ENCODE assay signal across 13 cellular contexts in the genomic region with DNA sequence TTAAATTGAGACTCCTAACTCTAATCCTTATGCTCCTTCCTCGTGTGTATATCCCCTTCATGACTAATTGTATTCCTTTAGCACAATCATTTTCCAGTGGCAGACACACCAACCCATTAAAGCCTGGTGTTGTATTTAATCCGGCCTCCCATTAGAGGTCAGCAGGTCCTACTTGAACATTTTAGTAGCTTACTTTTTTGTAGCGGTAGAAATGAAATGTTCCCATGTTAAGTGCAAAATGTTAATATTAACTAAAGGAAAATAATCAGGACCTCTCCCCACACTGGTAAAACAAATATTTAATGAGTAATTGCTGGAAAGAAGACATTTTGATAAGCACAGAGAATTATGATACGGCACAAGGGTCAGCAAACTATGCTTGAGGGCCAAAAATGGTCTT. TPM values are rescaled to one million over a fixed set of nuclear protein-coding genes. Genes with fewer than 3 reads are reported as not detected.
DNase-seq lines count a peak whose midpoint lies in the region; ATAC-seq, FAIRE-seq and TF ChIP-seq lines count a peak whose summit lies in the region.
"Had no signal": no experiment of that assay in that cellular context is flagged by ENCODE, and none has a peak within 500 bp of the region (broad histone marks: within the 10 kb centered on the region; RNA-seq: fewer than 3 reads in every experiment).

No MANE protein-coding gene starts in this region.

- H3K4me2 ChIP-seq in astrocyte (ENCODE audit: low read length) (no peak overlapping the region), HepG2 (ENCODE audit: low read depth, low read length) (peak overlapping the region; percentile 43)

- CTCF ChIA-PET in activated naive CD4-positive, alpha-beta T cell treated with anti-CD3 and anti-CD28 coated beads, Interleukin-2, amount 10 ng/mL, durations not matched to agents 7 days and 5 days (lab: Charles Lee): no interaction called here
- CTCF ChIA-PET in HepG2 (lab: Yijun Ruan, JAX; ENCODE audit: low intra/inter-chr PET ratio, low total read pairs): no interaction called here

- no peaks in the 10 kb centered on the region for H3K9me3 Mint-ChIP-seq in activated naive CD4-positive, alpha-beta T cell treated with anti-CD3 and anti-CD28 coated beads, Interleukin-2, amount 50 U/mL, for 24 hours
- H3K9me3 Mint-ChIP-seq in activated naive CD4-positive, alpha-beta T cell treated with anti-CD3 and anti-CD28 coated beads, Interleukin-2, amount 10 ng/mL, durations not matched to agents 7 days and 5 days: no peaks in the 10 kb centered on the region
- H3K9me3 Mint-ChIP-seq in astrocyte (ENCODE audit: unreplicated experiment): no peaks in the 10 kb centered on the region
- H3K9me3 Mint-ChIP-seq in type B pancreatic cell: no peaks in the 10 kb centered on the region

- H3K4me1 ChIP-seq in astrocyte (ENCODE audit: insufficient read depth, low read length) (peaks cover 12% of the 10 kb centered on the region), HepG2 (ENCODE audit: insufficient read depth, low read length) (peaks cover 43% of the 10 kb centered on the region)

- H3K9ac ChIP-seq in astrocyte (ENCODE audit: low read length) (no peak overlapping the region), HepG2 (ENCODE audit: insufficient read depth, low read depth, low read length) (no peak overlapping the region)

- H3K27me3 ChIP-seq in astrocyte (ENCODE audit: insufficient read depth, low read length) (no peaks in the 10 kb centered on the region), HepG2 (ENCODE audit: control insufficient read depth in 1 of 2, insufficient read depth in 2 of 2, low read length in 2 of 2) (no peaks in the 10 kb centered on the region; a peak in 1 of 5 replicates)
- H3K27me3 ChIP-seq: heart right ventricle, MG63, SJSA1 had no signal

- peaks cover 5% of the 10 kb centered on the region for H3K36me3 Mint-ChIP-seq in activated naive CD4-positive, alpha-beta T cell treated with anti-CD3 and anti-CD28 coated beads, Interleukin-2, amount 50 U/mL, for 24 hours
- H3K36me3 Mint-ChIP-seq in activated naive CD4-positive, alpha-beta T cell treated with anti-CD3 and anti-CD28 coated beads, Interleukin-2, amount 10 ng/mL, durations not matched to agents 7 days and 5 days: peaks cover 10% of the 10 kb centered on the region
- peaks cover 6% of the 10 kb centered on the region for H3K36me3 Mint-ChIP-seq in astrocyte (ENCODE audit: low read depth, unreplicated experiment)
- peaks cover 9% of the 10 kb centered on the region for H3K36me3 Mint-ChIP-seq in type B pancreatic cell

- peaks cover 62% of the 10 kb centered on the region for H4K20me1 ChIP-seq in astrocyte (ENCODE audit: insufficient read depth, low read length)
- H4K20me1 ChIP-seq in HepG2 (ENCODE audit: insufficient read depth, low read length): peaks cover 7% of the 10 kb centered on the region

- no peak for TF ChIP-seq CTCF in astrocyte (IDR thresholded peaks at IDR 0.05; ENCODE audit: insufficient read depth, low read depth, low read length)
- no peak for TF ChIP-seq CTCF in HepG2 (CRISPR knock-in tag; IDR thresholded peaks at IDR 0.05)
- no peak for TF ChIP-seq CTCF in type B pancreatic cell (conservative IDR thresholded peaks at IDR 0.05)

- H3K4me3 ChIP-seq in astrocyte (ENCODE audit: insufficient read depth, low read depth, low read length): no peak overlapping the region
- H3K4me3 ChIP-seq in HepG2 (replicated peaks in 1 of 3; ENCODE audit: insufficient read depth in 1 of 3, low read depth in 2 of 3, low read length in 3 of 3): peak overlapping the region; percentile 3 to 68 (median 9); a peak in 1 of 6 replicates
- H3K4me3 ChIP-seq: heart right ventricle, MG63, SJSA1 had no signal

- H3K27ac ChIP-seq in astrocyte (ENCODE audit: low read depth, low read length) (no peak overlapping the region), HepG2 (ENCODE audit: extremely low read length, insufficient read depth, low read length) (no peak overlapping the region)
- H3K27ac ChIP-seq: heart right ventricle, SJSA1 had no signal

- H3K27ac Mint-ChIP-seq in activated naive CD4-positive, alpha-beta T cell treated with anti-CD3 and anti-CD28 coated beads, Interleukin-2, amount 50 U/mL, for 24 hours: no peak overlapping the region
- H3K27ac Mint-ChIP-seq in activated naive CD4-positive, alpha-beta T cell treated with anti-CD3 and anti-CD28 coated beads, Interleukin-2, amount 10 ng/mL, durations not matched to agents 7 days and 5 days: no peak overlapping the region
- H3K27ac Mint-ChIP-seq in astrocyte (ENCODE audit: unreplicated experiment): no peak overlapping the region
- H3K27ac Mint-ChIP-seq in type B pancreatic cell: peak overlapping the region; percentile 41

- H3K4me3 Mint-ChIP-seq in activated naive CD4-positive, alpha-beta T cell treated with anti-CD3 and anti-CD28 coated beads, Interleukin-2, amount 50 U/mL, for 24 hours: peak overlapping the region; percentile 42
- no peak overlapping the region for H3K4me3 Mint-ChIP-seq in activated naive CD4-positive, alpha-beta T cell treated with anti-CD3 and anti-CD28 coated beads, Interleukin-2, amount 10 ng/mL, durations not matched to agents 7 days and 5 days
- H3K4me3 Mint-ChIP-seq in astrocyte (ENCODE audit: unreplicated experiment) (peak overlapping the region; percentile 55), type B pancreatic cell (peak overlapping the region; percentile 63)

- H3K79me2 ChIP-seq in astrocyte (ENCODE audit: insufficient read depth, low read length) (peaks cover 74% of the 10 kb centered on the region), HepG2 (ENCODE audit: insufficient read depth, low read length) (peaks cover 73% of the 10 kb centered on the region)

- H3K4me1 Mint-ChIP-seq in activated naive CD4-positive, alpha-beta T cell treated with anti-CD3 and anti-CD28 coated beads, Interleukin-2, amount 50 U/mL, for 24 hours: peaks cover 71% of the 10 kb centered on the region
- peaks cover 53% of the 10 kb centered on the region for H3K4me1 Mint-ChIP-seq in activated naive CD4-positive, alpha-beta T cell treated with anti-CD3 and anti-CD28 coated beads, Interleukin-2, amount 10 ng/mL, durations not matched to agents 7 days and 5 days
- H3K4me1 Mint-ChIP-seq in astrocyte (ENCODE audit: low read depth, unreplicated experiment) (peaks cover 43% of the 10 kb centered on the region), type B pancreatic cell (ENCODE audit: unreplicated experiment) (peaks cover 51% of the 10 kb centered on the region)

- no peak overlapping the region for H2AFZ ChIP-seq in astrocyte (ENCODE audit: low read depth, low read length)
- no peak overlapping the region for H2AFZ ChIP-seq in HepG2 (ENCODE audit: low read length)

- no peak for TF ChIP-seq RAD21 in HepG2 (CRISPR knock-in tag; IDR thresholded peaks at IDR 0.05)

- DNase-seq in activated naive CD4-positive, alpha-beta T cell treated with anti-CD3 and anti-CD28 coated beads, Interleukin-2, amount 10 ng/mL, durations not matched to agents 7 days and 5 days: no peak
- DNase-seq in astrocyte (ENCODE audit: low read depth): no peak
- DNase-seq in HepG2 (ENCODE audit: low spot score): no peak
- no peak for DNase-seq in type B pancreatic cell (ENCODE audit: extremely low spot score, unreplicated experiment)
- no peak for DNase-seq in erythroblast (lab: John Stamatoyannopoulos, UW)
- no peak for DNase-seq in activated T-cell treated with anti-CD3 and anti-CD28 coated beads for 4 hours
- no peak for DNase-seq in NCI-H1417 treated with DMSO at 0.1 percent for 48 hours (lab: John Stamatoyannopoulos, UW)
- DNase-seq: heart right ventricle, MG63, NCI-H2029 had no signal

- in situ Hi-C loops in HepG2 (cut with HindIII; ENCODE audit: extremely low pct_ligation_motif_present, low pct_unique_long_range_greater_than_20kb): no loop called here

- no peak for TF ChIP-seq EP300 in HepG2 (IDR thresholded peaks at IDR 0.05; ENCODE audit: low read depth in 2 of 2, low read length in 2 of 2)
- no peak for TF ChIP-seq EP300 in HepG2 (CRISPR knock-in tag; IDR thresholded peaks at IDR 0.05; ENCODE audit: borderline replicate concordance)

- FAIRE-seq in astrocyte (lab: Jason Lieb, UNC) (no peak), HepG2 (lab: Jason Lieb, UNC) (no peak)
- FAIRE-seq: colon had no signal

- ATAC-seq in HepG2: no peak
- ATAC-seq: heart right ventricle had no signal

- no TSS peak for BruUV-seq in HepG2 (replicated peaks; lab: Mats Ljungman, UMichigan)

- intact Hi-C loops in HepG2 (cut with micrococcal nuclease; ENCODE audit: unreplicated experiment): loop anchor here (5.0 kb wide), 1 partner anchor 40 kb away; no protein-coding TSS in a partner anchor

- H3K36me3 ChIP-seq in astrocyte (ENCODE audit: insufficient read depth, low read length): no peaks in the 10 kb centered on the region
- H3K36me3 ChIP-seq in HepG2 (replicated peaks in 1 of 2; ENCODE audit: control insufficient read depth in 1 of 2, insufficient read depth in 2 of 2, low read length in 2 of 2): no peaks in the 10 kb centered on the region
- H3K36me3 ChIP-seq: MG63 had no signal

- no peaks in the 10 kb centered on the region for H3K27me3 Mint-ChIP-seq in activated naive CD4-positive, alpha-beta T cell treated with anti-CD3 and anti-CD28 coated beads, Interleukin-2, amount 50 U/mL, for 24 hours
- no peaks in the 10 kb centered on the region for H3K27me3 Mint-ChIP-seq in activated naive CD4-positive, alpha-beta T cell treated with anti-CD3 and anti-CD28 coated beads, Interleukin-2, amount 10 ng/mL, durations not matched to agents 7 days and 5 days
- H3K27me3 Mint-ChIP-seq in astrocyte (ENCODE audit: low read depth, unreplicated experiment): no peaks in the 10 kb centered on the region
- H3K27me3 Mint-ChIP-seq in type B pancreatic cell: no peaks in the 10 kb centered on the region

- TF ChIP-seq POLR2A in HepG2 (IDR thresholded peaks at IDR 0.05; ENCODE audit: insufficient read depth in 1 of 2, low read depth in 2 of 2, low read length in 2 of 2) (no peak), erythroblast (IDR thresholded peaks at IDR 0.05; ENCODE audit: low read length) (no peak)

- POLR2A ChIA-PET in HepG2 (lab: Yijun Ruan, JAX): no interaction called here

- WGBS in HepG2 (ENCODE audit: low lambda C conversion rate): 56% methylated on average over 4 of the region's 4 CpGs

- H3K9me3 ChIP-seq in astrocyte (ENCODE audit: insufficient read depth, low read depth, low read length) (no peaks in the 10 kb centered on the region), HepG2 (ENCODE audit: low read length) (no peaks in the 10 kb centered on the region)
- H3K9me3 ChIP-seq: heart right ventricle, MG63, SJSA1 had no signal

RNA-seq across cellular contexts. Expression of a gene that starts 3.4 kb away (rescaled TPM):
- total RNA-seq in astrocyte (11.0 and 11.8 TPM in 2 replicates), HepG2 (2016; rRNA removed; fragmentation: Illumina TruSeq; extraction: Trizol) (8.1 and 8.6 TPM in 2 replicates), type B pancreatic cell (ENCODE audit: low replicate concordance) (7.8 and 9.0 TPM in 2 replicates)
- 1.9 TPM in 2 replicates for total RNA-seq in HepG2 (2016; cell fraction: cytosol; rRNA removed; fragmentation: Illumina TruSeq; extraction: Trizol; ENCODE audit: low read depth)
- total RNA-seq in HepG2 (2016; cell fraction: insoluble cytoplasmic fraction; rRNA removed; fragmentation: Illumina TruSeq; extraction: Trizol): 7.8 and 10.1 TPM in 2 replicates
- total RNA-seq in HepG2 (2016; cell fraction: membrane; rRNA removed; fragmentation: Illumina TruSeq; extraction: Trizol): 6.8 and 7.0 TPM in 2 replicates
- 5.2 and 6.3 TPM in 2 replicates for total RNA-seq in HepG2 (2016; cell fraction: nucleus; rRNA removed; fragmentation: Illumina TruSeq; extraction: Trizol)
- 6.3 and 7.6 TPM in 2 replicates for polyA plus RNA-seq in HepG2 (2011; rRNA removed)
- 4.8 and 5.2 TPM in 2 replicates for polyA plus RNA-seq in HepG2 (2011; cell fraction: cytosol; rRNA removed)
- polyA plus RNA-seq in HepG2 (2011; cell fraction: nucleus; rRNA removed): 4.7 and 4.9 TPM in 2 replicates
- 5.0 and 6.3 TPM in 2 replicates for polyA plus RNA-seq in HepG2 (2012)
- 0.71 and 0.95 TPM in 2 replicates for polyA plus RNA-seq in HepG2 (2016; cell fraction: cytosol; fragmentation: Illumina TruSeq; extraction: Trizol; ENCODE audit: low read depth)
- polyA plus RNA-seq in HepG2 (2016; cell fraction: insoluble cytoplasmic fraction; fragmentation: Illumina TruSeq; extraction: Trizol; ENCODE audit: low read depth): 7.8 and 8.4 TPM in 2 replicates
- polyA plus RNA-seq in HepG2 (2016; cell fraction: membrane; fragmentation: Illumina TruSeq; extraction: Trizol; ENCODE audit: low read depth): 3.5 and 3.7 TPM in 2 replicates
- polyA plus RNA-seq in HepG2 (2016; cell fraction: nucleus; fragmentation: Illumina TruSeq; extraction: Trizol; ENCODE audit: insufficient read depth, low read depth): 6.9 and 7.7 TPM in 2 replicates
- 4.0 and 13.6 TPM in 2 replicates for polyA minus RNA-seq in HepG2 (2011; rRNA and poly(A)+ RNA removed; ENCODE audit: low replicate concordance)
- polyA minus RNA-seq in HepG2 (2011; cell fraction: cytosol; rRNA and poly(A)+ RNA removed): 9.8 TPM in 2 replicates
- polyA minus RNA-seq in HepG2 (2011; cell fraction: nucleus; rRNA and poly(A)+ RNA removed): 9.0 and 9.3 TPM in 2 replicates
